In genomic region chr5:159185773-159186172, GRCh38 we compare ENCODE assay signal across 14 cellular contexts. TPM values are rescaled to one million over a fixed set of nuclear protein-coding genes. Genes with fewer than 3 reads are reported as not detected.
DNase-seq lines count a peak whose midpoint lies in the region; ATAC-seq and TF ChIP-seq lines count a peak whose summit lies in the region.
"Had no signal": no experiment of that assay in that cellular context is flagged by ENCODE, and none has a peak within 500 bp of the region (broad histone marks: within the 10 kb centered on the region; RNA-seq: fewer than 3 reads in every experiment).

No MANE protein-coding gene starts in this region.

- intact Hi-C loops in activated CD4-positive, alpha-beta T cell treated with anti-CD3 and anti-CD28 coated beads for 36 hours (cut with DNase I, micrococcal nuclease) = loop anchor here in 1 of 2 experiments (2.0 kb wide), 1 partner anchor 21 kb away; no protein-coding TSS in a partner anchor
- intact Hi-C loops in prostate gland (cut with DNase I) = no loop called here

- H3K36me3 ChIP-seq in fibroblast of lung (ENCODE audit: control insufficient read depth, insufficient read depth, low read length) = peaks cover 2% of the 10 kb centered on the region
- no peaks in the 10 kb centered on the region for H3K36me3 ChIP-seq in prostate gland

- H3K4me1 Mint-ChIP-seq in activated CD4-positive, alpha-beta T cell treated with anti-CD3 and anti-CD28 coated beads for 36 hours = peaks cover 69% of the 10 kb centered on the region

- H3K9me3 Mint-ChIP-seq in activated CD4-positive, alpha-beta T cell treated with anti-CD3 and anti-CD28 coated beads for 36 hours (ENCODE audit: low read depth) = no peaks in the 10 kb centered on the region

- H3K4me1 ChIP-seq in fibroblast of lung (ENCODE audit: control insufficient read depth, extremely low read depth, insufficient read depth, low read length) = peaks cover 38% of the 10 kb centered on the region
- H3K4me1 ChIP-seq in prostate gland (replicated peaks) = peaks cover 11% of the 10 kb centered on the region

- no peak overlapping the region for H2AFZ ChIP-seq in fibroblast of lung (ENCODE audit: low read length)

- H3K9me3 ChIP-seq in fibroblast of lung (ENCODE audit: control insufficient read depth, insufficient read depth, low read depth, low read length) (no peaks in the 10 kb centered on the region), prostate gland (no peaks in the 10 kb centered on the region)
- H3K9me3 ChIP-seq: tibial nerve had no signal

- CTCF ChIA-PET in activated CD4-positive, alpha-beta T cell treated with anti-CD3 and anti-CD28 coated beads for 36 hours (lab: Charles Lee) = interaction anchor here (1.0 to 1.5 kb wide), 4 partner anchors 14 to 54 kb away, joined by 3 to 6 read pairs (median 4); no protein-coding TSS in a partner anchor

- POLR2A ChIA-PET in activated CD4-positive, alpha-beta T cell treated with anti-CD3 and anti-CD28 coated beads for 36 hours (lab: Charles Lee) = interaction anchor here (1.3 kb wide), 1 partner anchor 12 kb away, joined by 4 read pairs; no protein-coding TSS in a partner anchor

- H3K27ac Mint-ChIP-seq in activated CD4-positive, alpha-beta T cell treated with anti-CD3 and anti-CD28 coated beads for 36 hours = peak overlapping the region; percentile 83

- H3K27me3 ChIP-seq in fibroblast of lung (ENCODE audit: control insufficient read depth, insufficient read depth, low read length) (no peaks in the 10 kb centered on the region), prostate gland (replicated peaks; ENCODE audit: insufficient read depth) (no peaks in the 10 kb centered on the region)
- H3K27me3 ChIP-seq: tibial nerve had no signal

- H3K79me2 ChIP-seq in fibroblast of lung (ENCODE audit: control insufficient read depth, insufficient read depth, low read length) = peaks cover 31% of the 10 kb centered on the region

- H3K9ac ChIP-seq in fibroblast of lung (ENCODE audit: insufficient read depth, low read length) = no peak overlapping the region

- TF ChIP-seq CTCF in fibroblast of lung (conservative IDR thresholded peaks at IDR 0.05 in 1 of 2, IDR thresholded peaks at IDR 0.05 in 1 of 2; ENCODE audit: low read depth in 1 of 2, low read length in 2 of 2) = no peak
- no peak for TF ChIP-seq CTCF in prostate gland (IDR thresholded peaks at IDR 0.05)

- no peaks in the 10 kb centered on the region for H4K20me1 ChIP-seq in fibroblast of lung (ENCODE audit: control insufficient read depth, extremely low read depth, insufficient read depth, low read length)

- in situ Hi-C loops in SK-MEL-5 (cut with HindIII; ENCODE audit: low pct_unique_long_range_greater_than_20kb, low sequenced_read_pairs) = no loop called here

- no peaks in the 10 kb centered on the region for H3K27me3 Mint-ChIP-seq in activated CD4-positive, alpha-beta T cell treated with anti-CD3 and anti-CD28 coated beads for 36 hours

- DNase-seq in activated CD4-positive, alpha-beta T cell treated with anti-CD3 and anti-CD28 coated beads for 36 hours = no peak
- DNase-seq in activated CD4-positive, alpha-beta T cell treated with anti-CD3 and anti-CD28 coated beads, Interleukin-2, amount 50 U/mL, for 1 hour = no peak
- DNase-seq in SK-MEL-5 (ENCODE audit: low read depth, low spot score) (peak; percentile 21), fibroblast of lung (ENCODE audit: low read depth in 2 of 2) (no peak), prostate gland (ENCODE audit: low spot score) (no peak), mesenteric fat pad (ENCODE audit: low spot score) (no peak), erythroblast (lab: John Stamatoyannopoulos, UW) (no peak)
- DNase-seq: 8988T; effector CD4-positive, alpha-beta T cell; occipital lobe; SHP77 had no signal

- TF ChIP-seq POLR2A in prostate gland (IDR thresholded peaks at IDR 0.05) = no peak
- TF ChIP-seq POLR2A in erythroblast (IDR thresholded peaks at IDR 0.05; ENCODE audit: low read length) = no peak

- no peak for ATAC-seq in activated CD4-positive, alpha-beta T cell treated with anti-CD3 and anti-CD28 coated beads for 36 hours
- no peak for ATAC-seq in GM19467 (IDR thresholded peaks at IDR 0.05; ENCODE audit: unreplicated experiment)

- H3K36me3 Mint-ChIP-seq in activated CD4-positive, alpha-beta T cell treated with anti-CD3 and anti-CD28 coated beads for 36 hours (ENCODE audit: low read depth) = peaks cover 45% of the 10 kb centered on the region

- no peak overlapping the region for H3K4me2 ChIP-seq in fibroblast of lung (ENCODE audit: extremely low read depth, insufficient read depth, low read length)

- peak overlapping the region; percentile 81 for H3K27ac ChIP-seq in fibroblast of lung (ENCODE audit: insufficient read depth, low read length)
- peak overlapping the region; percentile 63 to 77 for H3K27ac ChIP-seq in prostate gland

- H3K4me3 Mint-ChIP-seq in activated CD4-positive, alpha-beta T cell treated with anti-CD3 and anti-CD28 coated beads for 36 hours = no peak overlapping the region

- 81% methylated on average over 10 of the region's 10 CpGs for WGBS in prostate gland

- H3K4me3 ChIP-seq in fibroblast of lung (replicated peaks in 1 of 4; ENCODE audit: control extremely low read depth in 1 of 4, insufficient read depth in 1 of 4, low read depth in 3 of 4, low read length in 4 of 4) (no peak overlapping the region), prostate gland (no peak overlapping the region)
- H3K4me3 ChIP-seq: K562, tibial nerve had no signal

RNA-seq across cellular contexts. Expression of gene RNF145, which starts 23.6 kb away (rescaled TPM):
- total RNA-seq in activated CD4-positive, alpha-beta T cell treated with anti-CD3 and anti-CD28 coated beads for 36 hours = 10 to 100 TPM; 81.9 to 87.5 TPM
- total RNA-seq in SK-MEL-5 (2014; rRNA removed; shearing (Covaris generic)) = 47.5 and 49.4 TPM in 2 replicates
- polyA plus RNA-seq in SK-MEL-5 (2015; cell fraction: cytosol; rRNA removed) = 87.8 and 106 TPM in 2 replicates
- polyA plus RNA-seq in SK-MEL-5 (2015; cell fraction: nucleus; rRNA removed) = 87.2 and 91.7 TPM in 2 replicates
- total RNA-seq in fibroblast of lung (54.2 and 57.8 TPM in 2 replicates), prostate gland (10 to 100 TPM; 38.6 to 50.5 TPM), mesenteric fat pad (77.9 TPM)
- 74.7 and 75.0 TPM in 2 replicates for polyA plus RNA-seq in fibroblast of lung
- 50.6 and 53.1 TPM in 2 replicates for polyA plus RNA-seq in fibroblast of lung (2012)
- 17.7 and 57.1 TPM in 2 replicates for polyA minus RNA-seq in fibroblast of lung (ENCODE audit: low replicate concordance)
